Comparison of ENCODE assay signal across 24 cellular contexts in the genomic region with DNA sequence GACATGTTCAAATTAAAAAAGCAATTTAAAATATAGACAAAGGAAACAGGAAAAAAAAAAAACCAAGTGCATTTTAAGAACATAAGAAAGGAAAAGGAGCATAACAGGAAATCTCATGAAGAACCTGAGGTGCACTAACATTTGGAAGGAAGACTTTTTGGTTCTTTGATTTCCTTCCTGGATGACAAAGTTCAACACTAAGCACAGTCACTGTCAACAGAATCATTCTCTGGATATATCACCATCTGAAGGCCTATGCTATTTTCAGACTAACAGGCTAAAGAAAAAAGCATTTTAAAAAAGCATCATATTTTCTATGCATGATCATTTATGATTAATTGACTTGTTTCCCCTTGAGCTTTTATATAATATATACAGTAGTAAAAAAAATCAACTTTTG.
"Had no signal": no experiment of that assay in that cellular context is flagged by ENCODE, and none has a peak within 500 bp of the region (broad histone marks: within the 10 kb centered on the region; RNA-seq: fewer than 3 reads in every experiment).

No MANE protein-coding gene starts in this region.

- H3K27me3 ChIP-seq: breast epithelium, pancreas, thyroid gland had no signal

- H3K36me3 Mint-ChIP-seq: activated naive CD8-positive, alpha-beta T cell treated with anti-CD3 and anti-CD28 coated beads for 36 hours; mesothelial cell of epicardium; natural killer cell; WTC11 had no signal

- H3K9me3 Mint-ChIP-seq: activated naive CD8-positive, alpha-beta T cell treated with anti-CD3 and anti-CD28 coated beads for 36 hours; mesothelial cell of epicardium; natural killer cell; stimulated activated naive CD8-positive, alpha-beta T cell treated with anti-CD3 and anti-CD28 coated beads, Interleukin-15, Interleukin-2, amounts not matched to agents 100 ng/mL and 50 ng/mL, for 24 hours; WTC11 had no signal

- H3K4me1 Mint-ChIP-seq: mesothelial cell of epicardium, natural killer cell had no signal

- H3K4me3 ChIP-seq: breast epithelium, pancreas, skin epidermis, thyroid gland had no signal

- H3K27ac Mint-ChIP-seq: activated naive CD8-positive, alpha-beta T cell treated with anti-CD3 and anti-CD28 coated beads for 36 hours; mesothelial cell of epicardium; natural killer cell; stimulated activated naive CD8-positive, alpha-beta T cell treated with anti-CD3 and anti-CD28 coated beads, Interleukin-15, Interleukin-2, amounts not matched to agents 100 ng/mL and 50 ng/mL, for 24 hours; WTC11 had no signal

- H3K36me3 ChIP-seq: breast epithelium, pancreas, thyroid gland had no signal

- H3K4me3 Mint-ChIP-seq: activated naive CD8-positive, alpha-beta T cell treated with anti-CD3 and anti-CD28 coated beads for 36 hours; mesothelial cell of epicardium; natural killer cell; stimulated activated naive CD8-positive, alpha-beta T cell treated with anti-CD3 and anti-CD28 coated beads, Interleukin-15, Interleukin-2, amounts not matched to agents 100 ng/mL and 50 ng/mL, for 24 hours; WTC11 had no signal

- H3K4me1 ChIP-seq: breast epithelium had no signal

- H3K9me3 ChIP-seq: breast epithelium, pancreas, thyroid gland had no signal

- DNase-seq: activated CD4-positive, alpha-beta T cell treated with anti-CD3 and anti-CD28 coated beads, Interleukin-2, amount 50 U/mL, for 4 hours; activated CD8-positive, alpha-beta memory T cell treated with anti-CD3 and anti-CD28 coated beads for 24 hours; activated gamma-delta T cell treated with Interleukin-2 at 50 U/mL for 16 hours; activated naive CD8-positive, alpha-beta T cell treated with anti-CD3 and anti-CD28 coated beads for 36 hours; amniotic stem cell; effector CD4-positive, alpha-beta T cell; foreskin melanocyte; glutamatergic neuron; hypothalamus; left ventricle myocardium superior; mammary epithelial cell; natural killer cell; pancreas; right cardiac atrium; stimulated activated CD4-positive, alpha-beta T cell treated with anti-CD3 and anti-CD28 coated beads, Interleukin-1b, Interleukin-23, amount 100 ng/mL, for 48 hours; substantia nigra; thyroid gland had no signal

- ATAC-seq: esophagus mucosa, left ventricle myocardium superior, natural killer cell, pancreas, right cardiac atrium, SK-N-SH treated with all-trans-retinoic acid at 6 μM for 48 hours, WTC11 had no signal

- H3K27ac ChIP-seq: breast epithelium, pancreas, skin epidermis, thyroid gland had no signal

- H3K27me3 Mint-ChIP-seq: activated naive CD8-positive, alpha-beta T cell treated with anti-CD3 and anti-CD28 coated beads for 36 hours; stimulated activated naive CD8-positive, alpha-beta T cell treated with anti-CD3 and anti-CD28 coated beads, Interleukin-15, Interleukin-2, amounts not matched to agents 100 ng/mL and 50 ng/mL, for 24 hours had no signal
